Comparison of ENCODE assay signal across 20 cellular contexts in genomic region chr3:125395091-125395490, GRCh38. TPM values are rescaled to one million over a fixed set of nuclear protein-coding genes. Genes with fewer than 3 reads are reported as not detected.
DNase-seq lines count a peak whose midpoint lies in the region; ATAC-seq and TF ChIP-seq lines count a peak whose summit lies in the region.
"Had no signal": no experiment of that assay in that cellular context is flagged by ENCODE, and none has a peak within 500 bp of the region (broad histone marks: within the 10 kb centered on the region; RNA-seq: fewer than 3 reads in every experiment).

No MANE protein-coding gene starts in this region.

- H3K36me3 ChIP-seq in PC-3 (ENCODE audit: low read depth, low read length) (no peaks in the 10 kb centered on the region), prostate gland (no peaks in the 10 kb centered on the region), A673 (ENCODE audit: insufficient read depth, low read length, poor library complexity, severe bottlenecking) (no peaks in the 10 kb centered on the region)
- H3K36me3 ChIP-seq: Peyer's patch, SJSA1 had no signal

- H4K20me1 ChIP-seq in PC-3 (ENCODE audit: low read length) = no peaks in the 10 kb centered on the region

- no peaks in the 10 kb centered on the region for H3K36me3 Mint-ChIP-seq in osteocyte (ENCODE audit: unreplicated experiment)

- CTCF ChIA-PET in PC-3 (lab: Charles Lee) = no interaction called here
- CTCF ChIA-PET in A673 (lab: Charles Lee) = no interaction called here

- no peaks in the 10 kb centered on the region for H3K9me2 ChIP-seq in PC-3 (replicated peaks; ENCODE audit: low read length)

- H3K4me1 Mint-ChIP-seq in osteocyte (ENCODE audit: unreplicated experiment) = no peaks in the 10 kb centered on the region

- no peak overlapping the region for H3K4me2 ChIP-seq in PC-3 (ENCODE audit: low read length)

- no peak overlapping the region for H3K9ac ChIP-seq in PC-3 (ENCODE audit: low read length)

- intact Hi-C loops in PC-3 (cut with micrococcal nuclease) = no loop called here
- intact Hi-C loops in dorsolateral prefrontal cortex (cut with DNase I) = no loop called here
- intact Hi-C loops in prostate gland (cut with DNase I) = no loop called here
- intact Hi-C loops in A673 (cut with micrococcal nuclease; ENCODE audit: unreplicated experiment) = no loop called here

- POLR2A ChIA-PET in PC-3 (lab: Charles Lee; ENCODE audit: unreplicated experiment) = no interaction called here
- POLR2A ChIA-PET in A673 (lab: Charles Lee; ENCODE audit: low non-redundant PET) = no interaction called here

- H3K9me3 ChIP-seq in PC-3 (ENCODE audit: low read length) (no peaks in the 10 kb centered on the region), prostate gland (no peaks in the 10 kb centered on the region), A673 (ENCODE audit: low read depth, low read length, poor library complexity, severe bottlenecking) (no peaks in the 10 kb centered on the region)
- H3K9me3 ChIP-seq: Peyer's patch, SJSA1 had no signal

- H3K27ac Mint-ChIP-seq in osteocyte (ENCODE audit: unreplicated experiment) = no peak overlapping the region

- H3F3A ChIP-seq in PC-3 (ENCODE audit: low read length, unreplicated experiment) = no peaks in the 10 kb centered on the region

- TF ChIP-seq CTCF in PC-3 (conservative IDR thresholded peaks at IDR 0.05; ENCODE audit: low read depth, low read length) = no peak
- no peak for TF ChIP-seq CTCF in dorsolateral prefrontal cortex (IDR thresholded peaks at IDR 0.05 in 54 of 56, conservative IDR thresholded peaks at IDR 0.05 in 2 of 56; ENCODE audit: low read depth in 1 of 56, partially characterized antibody in 56 of 56)
- TF ChIP-seq CTCF in prostate gland (IDR thresholded peaks at IDR 0.05) = no peak
- no peak for TF ChIP-seq CTCF in A673 (conservative IDR thresholded peaks at IDR 0.05; ENCODE audit: low read depth, low read length)
- no peak for TF ChIP-seq CTCF in osteocyte (IDR thresholded peaks at IDR 0.05)

- H3K4me3 Mint-ChIP-seq in osteocyte (ENCODE audit: unreplicated experiment) = no peak overlapping the region

- 34% methylated on average over 2 of the region's 2 CpGs for WGBS in prostate gland

- no peak for TF ChIP-seq POLR2A in prostate gland (IDR thresholded peaks at IDR 0.05)

- H2AFZ ChIP-seq in PC-3 (ENCODE audit: low read length) = no peak overlapping the region

- no peaks in the 10 kb centered on the region for H3K27me3 Mint-ChIP-seq in osteocyte (ENCODE audit: unreplicated experiment)

- no peaks in the 10 kb centered on the region for H3K9me3 Mint-ChIP-seq in osteocyte (ENCODE audit: unreplicated experiment)

- BruUV-seq in PC-3 (replicated peaks; lab: Mats Ljungman, UMichigan) (no TSS peak), A673 (replicated peaks; lab: Mats Ljungman, UMichigan) (no TSS peak)

- H3K27me3 ChIP-seq in PC-3 (ENCODE audit: low read length) (0 out of 2 replicates have a peak, but pooled peaks cover 3% of the 10 kb centered on the region), dorsolateral prefrontal cortex (no peaks in the 10 kb centered on the region), prostate gland (replicated peaks; ENCODE audit: insufficient read depth) (no peaks in the 10 kb centered on the region), A673 (replicated peaks; ENCODE audit: insufficient read depth, low read depth, low read length, poor library complexity) (no peaks in the 10 kb centered on the region)
- H3K27me3 ChIP-seq: Peyer's patch, SJSA1 had no signal

- no peaks in the 10 kb centered on the region for H3K4me1 ChIP-seq in PC-3 (ENCODE audit: insufficient read depth, low read length)
- H3K4me1 ChIP-seq in prostate gland (replicated peaks) = no peaks in the 10 kb centered on the region
- H3K4me1 ChIP-seq in A673 (ENCODE audit: insufficient read depth, low read length, poor library complexity, severe bottlenecking) = no peaks in the 10 kb centered on the region
- H3K4me1 ChIP-seq: Peyer's patch, SJSA1 had no signal

- no peak; the same call in 1 of the 2 replicates for ATAC-seq in PC-3
- ATAC-seq: K562 had no signal

- H3K79me2 ChIP-seq in PC-3 (ENCODE audit: low read length) = no peaks in the 10 kb centered on the region

- H3K27ac ChIP-seq in PC-3 (ENCODE audit: low read length) (no peak overlapping the region), dorsolateral prefrontal cortex (peak overlapping the region in 51 of 59 donors; percentile 1 to 80 (median 63)), prostate gland (peak overlapping the region; percentile 82 to 84), A673 (ENCODE audit: low read depth, low read length, poor library complexity, severe bottlenecking) (no peak overlapping the region)
- H3K27ac ChIP-seq: C4-2B, Peyer's patch, SJSA1 had no signal

- DNase-seq in HT-29 (ENCODE audit: low spot score) (peak; percentile 36), PC-3 (peak; percentile 54), dorsolateral prefrontal cortex (no peak), prostate gland (ENCODE audit: low spot score) (peak; percentile 56), A673 (ENCODE audit: low spot score) (no peak), osteocyte (ENCODE audit: extremely low spot score, unreplicated experiment) (no peak)
- no peak for DNase-seq in activated CD8-positive, alpha-beta memory T cell treated with anti-CD3 and anti-CD28 coated beads, Interleukin-2, amount 50 U/mL, for 4 hours
- DNase-seq: AML-193; DMS79; NCI-H1105; NCI-H146; NCI-H2029; NCI-H226; NCI-H510A treated with DMSO at 0.1 percent for 48 hours; NCI-H774; NK-92 treated with Interleukin-12 subunit alpha and Interleukin-12 subunit beta, amount 100 ng/mL, for 24 hours; Peyer's patch had no signal

- H3K4me3 ChIP-seq in PC-3 (ENCODE audit: low read length) (no peak overlapping the region), dorsolateral prefrontal cortex (peak overlapping the region in 2 of 59 donors; percentile 27 to 40), prostate gland (no peak overlapping the region), A673 (ENCODE audit: low read depth, low read length, poor library complexity, severe bottlenecking) (no peak overlapping the region)
- H3K4me3 ChIP-seq: K562, Peyer's patch, SJSA1 had no signal

RNA-seq across cellular contexts. Expression of gene ZNF148, which starts 20.0 kb away (rescaled TPM):
- 18.8 and 34.3 TPM in 2 replicates for total RNA-seq in HT-29 (2014; rRNA removed; shearing (Covaris generic))
- total RNA-seq in PC-3 (2014; rRNA removed) (18.1 and 23.3 TPM in 2 replicates), dorsolateral prefrontal cortex (10 to 100 TPM; 55.2 to 94.4 (median 74.4) TPM), prostate gland (10 to 100 TPM; 26.9 to 28.5 TPM), A673 (2021) (45.1 and 47.8 TPM in 2 replicates), osteocyte (46.2 and 46.3 TPM in 2 replicates)

Comparison
In these comparisons a context has a peak if more than half of its experiments do, and no peak if none do; other contexts are left out.
1. DNase-seq: peak in HT-29 (single experiment), PC-3 (single experiment) and prostate gland (single experiment); none in dorsolateral prefrontal cortex (0 of 10), A673 (single experiment), activated CD8-positive, alpha-beta memory T cell treated with anti-CD3 and anti-CD28 coated beads, Interleukin-2, amount 50 U/mL, for 4 hours (single experiment) and osteocyte (single experiment).
2. H3K27ac ChIP-seq: peak in dorsolateral prefrontal cortex (51 of 59) and prostate gland (2 of 2); none in PC-3 (single experiment) and A673 (single experiment).